In genomic region chr6:143059616-143060353, GRCh38 we compare ENCODE assay signal across 1 cellular context.
TF ChIP-seq lines count a peak whose summit lies in the region.

No MANE protein-coding gene starts in this region.

TF ChIP-seq in HepG2, 621 proteins besides CTCF, POLR2A, EP300 and RAD21 (continued from another document):
- TF ChIP-seq ZBTB4 (CRISPR knock-in tag; IDR thresholded peaks at IDR 0.05; ENCODE audit: borderline replicate concordance) = no peak; the same call in 1 of the 2 replicates
- TF ChIP-seq NCOA5 (CRISPR knock-in tag; IDR thresholded peaks at IDR 0.05) = no peak
- TF ChIP-seq AFF4 (CRISPR knock-in tag; IDR thresholded peaks at IDR 0.05) = no peak; the same call in 1 of the 2 replicates
- no peak for TF ChIP-seq THAP9 (CRISPR knock-in tag; IDR thresholded peaks at IDR 0.05; ENCODE audit: borderline replicate concordance)
- no peak for TF ChIP-seq DPF2 (CRISPR knock-in tag; IDR thresholded peaks at IDR 0.05; ENCODE audit: borderline replicate concordance, low read depth)
- TF ChIP-seq BRD4 (CRISPR knock-in tag; IDR thresholded peaks at IDR 0.05) = no peak; the same call in 1 of the 2 replicates
- peak; percentile 93 for TF ChIP-seq ETV5 (CRISPR knock-in tag; IDR thresholded peaks at IDR 0.05; ENCODE audit: borderline replicate concordance)
- TF ChIP-seq JUNB (CRISPR knock-in tag; IDR thresholded peaks at IDR 0.05; ENCODE audit: borderline replicate concordance) = no peak; the same call in 1 of the 2 replicates
- TF ChIP-seq SUZ12 (IDR thresholded peaks at IDR 0.05; ENCODE audit: low read depth, low read length) = no peak
- no peak for TF ChIP-seq TP53 (CRISPR knock-in tag; conservative IDR thresholded peaks at IDR 0.05)
- TF ChIP-seq CCDC6 (CRISPR knock-in tag; IDR thresholded peaks at IDR 0.05) = no peak
- TF ChIP-seq ZNF44 (CRISPR knock-in tag; IDR thresholded peaks at IDR 0.05) = no peak
- no peak for TF ChIP-seq CSRNP1 (CRISPR knock-in tag; IDR thresholded peaks at IDR 0.05)
- TF ChIP-seq ZNF800 (CRISPR knock-in tag; IDR thresholded peaks at IDR 0.05) = no peak; the same call in 1 of the 2 replicates
- no peak for TF ChIP-seq KMT2A (CRISPR knock-in tag; IDR thresholded peaks at IDR 0.05)
- TF ChIP-seq TFDP2 (CRISPR knock-in tag; IDR thresholded peaks at IDR 0.05) = no peak
- TF ChIP-seq HNRNPUL1 (IDR thresholded peaks at IDR 0.05; ENCODE audit: low read depth, low read length) = no peak
- TF ChIP-seq ZBTB2 (CRISPR knock-in tag; IDR thresholded peaks at IDR 0.05; ENCODE audit: low read depth) = no peak
- TF ChIP-seq SATB2 (CRISPR knock-in tag; IDR thresholded peaks at IDR 0.05) = no peak
- no peak for TF ChIP-seq ADNP (CRISPR knock-in tag; IDR thresholded peaks at IDR 0.05)
- no peak for TF ChIP-seq ETV6 (CRISPR knock-in tag; conservative IDR thresholded peaks at IDR 0.05)
- no peak for TF ChIP-seq ZNF547 (CRISPR knock-in tag; IDR thresholded peaks at IDR 0.05)
- TF ChIP-seq HBP1 (CRISPR knock-in tag; IDR thresholded peaks at IDR 0.05; ENCODE audit: low read depth) = peak; percentile 87; the same call in 1 of the 2 replicates
- no peak for TF ChIP-seq ZBTB7B (CRISPR knock-in tag; IDR thresholded peaks at IDR 0.05)
- no peak for TF ChIP-seq ATAD3A (CRISPR knock-in tag; IDR thresholded peaks at IDR 0.05)
- no peak for TF ChIP-seq IKZF4 (CRISPR knock-in tag; IDR thresholded peaks at IDR 0.05; ENCODE audit: borderline replicate concordance, low read depth, not compliant biosample characterization)
- no peak for TF ChIP-seq HIVEP1 (CRISPR knock-in tag; IDR thresholded peaks at IDR 0.05)
- TF ChIP-seq ZNF326 (CRISPR knock-in tag; IDR thresholded peaks at IDR 0.05; ENCODE audit: borderline replicate concordance) = no peak
- TF ChIP-seq KLF12 (CRISPR knock-in tag; IDR thresholded peaks at IDR 0.05; ENCODE audit: borderline replicate concordance) = no peak
- no peak for TF ChIP-seq ZNF850 (CRISPR knock-in tag; conservative IDR thresholded peaks at IDR 0.05)
- no peak for TF ChIP-seq KAT2B (IDR thresholded peaks at IDR 0.05; ENCODE audit: borderline replicate concordance, low read depth, low read length)
- no peak for TF ChIP-seq SRF (IDR thresholded peaks at IDR 0.05; ENCODE audit: low read depth, low read length)
